In the genomic region with DNA sequence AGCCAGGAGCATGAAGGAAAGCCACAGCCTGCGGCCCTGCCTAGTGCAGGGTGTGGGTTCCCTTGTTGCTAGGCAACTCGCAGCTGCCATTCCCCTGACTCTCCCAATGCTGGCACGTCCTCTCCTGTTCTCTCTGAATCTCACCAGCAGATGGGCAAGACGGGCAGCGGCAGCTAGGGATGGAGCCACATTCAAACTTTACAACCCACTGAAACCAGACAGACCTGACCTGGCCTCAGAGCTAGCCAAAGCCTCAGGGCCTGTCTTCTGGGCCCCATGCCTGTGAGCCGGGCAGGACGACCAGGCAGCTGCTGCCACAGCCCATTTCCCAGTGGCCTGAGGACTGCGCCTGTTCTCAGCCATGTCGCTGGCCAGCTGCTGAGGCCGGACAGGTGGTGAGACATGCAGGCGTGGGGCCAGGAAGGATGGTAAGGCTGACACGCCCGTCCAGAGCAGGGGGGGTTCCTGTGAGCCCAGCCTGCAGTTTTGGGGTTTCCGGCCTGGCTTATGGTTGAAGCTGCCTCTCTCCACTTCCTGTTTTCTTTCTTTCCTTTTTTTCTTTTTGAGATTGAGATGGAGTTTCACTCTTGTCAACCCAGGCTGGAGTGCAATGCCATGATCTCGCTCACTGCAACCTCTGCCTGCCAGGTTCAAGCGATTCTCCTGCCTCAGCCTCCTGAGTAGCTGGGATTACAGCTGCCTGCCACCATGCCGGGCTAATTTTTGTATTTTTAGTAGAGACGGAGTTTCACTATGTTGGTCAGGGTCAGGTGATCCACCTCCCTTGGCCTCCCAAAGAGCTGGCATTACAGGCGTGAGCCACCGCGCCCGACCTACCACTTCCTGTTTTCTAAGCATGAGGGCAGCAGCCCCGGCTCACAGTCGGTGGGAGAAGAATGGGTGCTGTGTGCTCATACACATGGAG, we compare ENCODE assay signal across 8 cellular contexts. TPM values are rescaled to one million over a fixed set of nuclear protein-coding genes. Genes with fewer than 3 reads are reported as not detected.
DNase-seq lines count a peak whose midpoint lies in the region; ATAC-seq and TF ChIP-seq lines count a peak whose summit lies in the region.

No MANE protein-coding gene starts in this region.

- no peak overlapping the region for H3K27ac Mint-ChIP-seq in Caco-2 (ENCODE audit: unreplicated experiment)

- peak overlapping the region; percentile 98 for H3K27ac ChIP-seq in MM.1S (ENCODE audit: low read length)

- H3K4me1 Mint-ChIP-seq in Caco-2 (ENCODE audit: low read depth, unreplicated experiment), result peaks cover 13% of the 10 kb centered on the region

- no peaks in the 10 kb centered on the region for H3K9me3 Mint-ChIP-seq in Caco-2 (ENCODE audit: unreplicated experiment)

- H3K79me2 ChIP-seq in MM.1S (ENCODE audit: low read length), result peaks cover 72% of the 10 kb centered on the region

- no peaks in the 10 kb centered on the region for H3K27me3 Mint-ChIP-seq in Caco-2 (ENCODE audit: insufficient read depth, unreplicated experiment)

- H3K4me3 ChIP-seq in MM.1S (ENCODE audit: low read length) (peak overlapping the region; percentile 49), Caco-2 (ENCODE audit: low read depth, low read length) (no peak overlapping the region)

- POLR2A ChIA-PET in Caco-2 (lab: Charles Lee), result no interaction called here

- H3K36me3 Mint-ChIP-seq in Caco-2 (ENCODE audit: insufficient read depth, unreplicated experiment), result peaks cover 44% of the 10 kb centered on the region

- H3K9me3 ChIP-seq in MM.1S (replicated peaks; ENCODE audit: insufficient read depth, low read length) (no peaks in the 10 kb centered on the region), Caco-2 (no peaks in the 10 kb centered on the region)

- H3K36me3 ChIP-seq in MM.1S (replicated peaks; ENCODE audit: insufficient read depth, low read length), result peaks cover 22% of the 10 kb centered on the region
- H3K36me3 ChIP-seq in Caco-2 (ENCODE audit: control insufficient read depth, insufficient read depth, low read length), result peaks cover 2% of the 10 kb centered on the region

- peak; percentile 35 for ATAC-seq in GM19023 (IDR thresholded peaks at IDR 0.05; ENCODE audit: unreplicated experiment)
- ATAC-seq in Right ventricle myocardium superior (ENCODE audit: poor library complexity), result no peak
- ATAC-seq in SK-N-SH treated with all-trans-retinoic acid at 6 μM for 48 hours, result no peak

- no peak overlapping the region for H2AFZ ChIP-seq in MM.1S (ENCODE audit: low read length)

- CTCF ChIA-PET in Caco-2 (lab: Charles Lee), result no interaction called here

- no peaks in the 10 kb centered on the region for H3K9me2 ChIP-seq in MM.1S (replicated peaks; ENCODE audit: insufficient read depth, low read length)

- H3K9ac ChIP-seq in MM.1S (ENCODE audit: low read length), result peak overlapping the region; percentile 59

- H3K4me3 Mint-ChIP-seq in Caco-2 (ENCODE audit: unreplicated experiment), result no peak overlapping the region

- peak overlapping the region; percentile 90 for H3K4me2 ChIP-seq in MM.1S (ENCODE audit: low read depth, low read length)

- H3K27me3 ChIP-seq in MM.1S (replicated peaks; ENCODE audit: insufficient read depth, low read length) (no peaks in the 10 kb centered on the region), Caco-2 (replicated peaks; ENCODE audit: control insufficient read depth, insufficient read depth, low read length) (no peaks in the 10 kb centered on the region)

- H3K4me1 ChIP-seq in MM.1S (ENCODE audit: low read length), result peaks cover 45% of the 10 kb centered on the region
- H3K4me1 ChIP-seq in Caco-2, result peaks cover 20% of the 10 kb centered on the region

- TF ChIP-seq CTCF in MM.1S (IDR thresholded peaks at IDR 0.05; ENCODE audit: low read length), result no peak
- TF ChIP-seq CTCF in Caco-2 (IDR thresholded peaks at IDR 0.05; ENCODE audit: insufficient read depth in 1 of 2, low read depth in 1 of 2, low read length in 1 of 2, severe bottlenecking in 1 of 2, unreplicated experiment in 1 of 2), result no peak

- DNase-seq in MM.1S, result peak; percentile 92
- peak; percentile 85 for DNase-seq in activated CD8-positive, alpha-beta memory T cell treated with anti-CD3 and anti-CD28 coated beads for 24 hours
- DNase-seq in Right ventricle myocardium superior, result peak; percentile 83
- peak; percentile 43 for DNase-seq in stimulated activated CD8-positive, alpha-beta memory T cell treated with anti-CD3 and anti-CD28 coated beads, Interleukin-15, amount 100 ng/mL, for 1 hour (ENCODE audit: low read depth)
- no peak for DNase-seq in NCI-H187 (lab: John Stamatoyannopoulos, UW)
- DNase-seq in Caco-2, result no peak

- peaks cover 45% of the 10 kb centered on the region for H3F3A ChIP-seq in MM.1S (ENCODE audit: insufficient read depth, low read length)

- H4K20me1 ChIP-seq in MM.1S (ENCODE audit: insufficient read depth, low read length), result no peaks in the 10 kb centered on the region

- BruUV-seq in Caco-2 (replicated peaks; lab: Mats Ljungman, UMichigan), result no TSS peak

- intact Hi-C loops in Right ventricle myocardium superior (cut with DNase I), result no loop called here
- intact Hi-C loops in Caco-2 (cut with micrococcal nuclease; ENCODE audit: unreplicated experiment), result no loop called here

TF ChIP-seq in SK-N-SH treated with all-trans-retinoic acid at 6 μM for 48 hours, 23 proteins besides CTCF, POLR2A, EP300 and RAD21:
- TF ChIP-seq ZNF70 (CRISPR knock-in tag; IDR thresholded peaks at IDR 0.05) (no peak), SNAI2 (CRISPR knock-in tag; IDR thresholded peaks at IDR 0.05) (no peak), BACH2 (CRISPR knock-in tag; IDR thresholded peaks at IDR 0.05; ENCODE audit: borderline replicate concordance) (no peak), TCF4 (CRISPR knock-in tag; IDR thresholded peaks at IDR 0.05; ENCODE audit: borderline replicate concordance) (no peak), ESRRG (CRISPR knock-in tag; IDR thresholded peaks at IDR 0.05) (no peak), ZFP30 (CRISPR knock-in tag; IDR thresholded peaks at IDR 0.05) (no peak), CSDC2 (CRISPR knock-in tag; IDR thresholded peaks at IDR 0.05) (no peak), OSR1 (CRISPR knock-in tag; IDR thresholded peaks at IDR 0.05) (no peak), RARB (CRISPR knock-in tag; IDR thresholded peaks at IDR 0.05) (no peak)
- TF ChIP-seq, protein P1, sequence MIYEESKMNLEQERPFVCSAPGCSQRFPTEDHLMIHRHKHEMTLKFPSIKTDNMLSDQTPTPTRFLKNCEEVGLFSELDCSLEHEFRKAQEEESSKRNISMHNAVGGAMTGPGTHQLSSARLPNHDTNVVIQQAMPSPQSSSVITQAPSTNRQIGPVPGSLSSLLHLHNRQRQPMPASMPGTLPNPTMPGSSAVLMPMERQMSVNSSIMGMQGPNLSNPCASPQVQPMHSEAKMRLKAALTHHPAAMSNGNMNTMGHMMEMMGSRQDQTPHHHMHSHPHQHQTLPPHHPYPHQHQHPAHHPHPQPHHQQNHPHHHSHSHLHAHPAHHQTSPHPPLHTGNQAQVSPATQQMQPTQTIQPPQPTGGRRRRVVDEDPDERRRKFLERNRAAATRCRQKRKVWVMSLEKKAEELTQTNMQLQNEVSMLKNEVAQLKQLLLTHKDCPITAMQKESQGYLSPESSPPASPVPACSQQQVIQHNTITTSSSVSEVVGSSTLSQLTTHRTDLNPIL (CRISPR knock-in tag; IDR thresholded peaks at IDR 0.05; ENCODE audit: low read depth), result no peak
- TF ChIP-seq, protein P2, sequence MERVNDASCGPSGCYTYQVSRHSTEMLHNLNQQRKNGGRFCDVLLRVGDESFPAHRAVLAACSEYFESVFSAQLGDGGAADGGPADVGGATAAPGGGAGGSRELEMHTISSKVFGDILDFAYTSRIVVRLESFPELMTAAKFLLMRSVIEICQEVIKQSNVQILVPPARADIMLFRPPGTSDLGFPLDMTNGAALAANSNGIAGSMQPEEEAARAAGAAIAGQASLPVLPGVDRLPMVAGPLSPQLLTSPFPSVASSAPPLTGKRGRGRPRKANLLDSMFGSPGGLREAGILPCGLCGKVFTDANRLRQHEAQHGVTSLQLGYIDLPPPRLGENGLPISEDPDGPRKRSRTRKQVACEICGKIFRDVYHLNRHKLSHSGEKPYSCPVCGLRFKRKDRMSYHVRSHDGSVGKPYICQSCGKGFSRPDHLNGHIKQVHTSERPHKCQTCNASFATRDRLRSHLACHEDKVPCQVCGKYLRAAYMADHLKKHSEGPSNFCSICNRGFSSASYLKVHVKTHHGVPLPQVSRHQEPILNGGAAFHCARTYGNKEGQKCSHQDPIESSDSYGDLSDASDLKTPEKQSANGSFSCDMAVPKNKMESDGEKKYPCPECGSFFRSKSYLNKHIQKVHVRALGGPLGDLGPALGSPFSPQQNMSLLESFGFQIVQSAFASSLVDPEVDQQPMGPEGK (CRISPR knock-in tag; IDR thresholded peaks at IDR 0.05; ENCODE audit: borderline replicate concordance), result no peak

RNA-seq across cellular contexts. Expression of a gene that starts 4.1 kb away (rescaled TPM):
- total RNA-seq in Right ventricle myocardium superior (117 TPM), Caco-2 (2022) (61.9 and 67.8 TPM in 2 replicates)

RNA-seq across cellular contexts. Expression of a gene that starts 42.3 kb away (rescaled TPM):
- total RNA-seq in Right ventricle myocardium superior, result 12.2 TPM
- 8.1 and 9.2 TPM in 2 replicates for total RNA-seq in Caco-2 (2022)

RNA-seq across cellular contexts. Expression of a gene that starts 45.9 kb away (rescaled TPM):
- total RNA-seq in Right ventricle myocardium superior (30.6 TPM), Caco-2 (2022) (47.2 and 48.0 TPM in 2 replicates)

RNA-seq across cellular contexts. Expression of a gene that starts 50.9 kb away (rescaled TPM):
- total RNA-seq in Right ventricle myocardium superior (17.2 TPM), Caco-2 (2022) (50.3 and 55.3 TPM in 2 replicates)

Comparison
In these comparisons a context has a peak if more than half of its experiments do, and no peak if none do; other contexts are left out.
1. DNase-seq: peak in MM.1S (single experiment), activated CD8-positive, alpha-beta memory T cell treated with anti-CD3 and anti-CD28 coated beads for 24 hours (single experiment), Right ventricle myocardium superior (single experiment) and stimulated activated CD8-positive, alpha-beta memory T cell treated with anti-CD3 and anti-CD28 coated beads, Interleukin-15, amount 100 ng/mL, for 1 hour (single experiment); none in NCI-H187 (0 of 2) and Caco-2 (0 of 2).